Comparison of ENCODE assay signal across 1 cellular context in genomic region chr21:34129971-34130597, GRCh38.
TF ChIP-seq lines count a peak whose summit lies in the region.

No MANE protein-coding gene starts in this region.

TF ChIP-seq in H1, 55 proteins besides CTCF, POLR2A, EP300 and RAD21:
- no peak for TF ChIP-seq CBX8 (IDR thresholded peaks at IDR 0.05; ENCODE audit: borderline replicate concordance, low read depth, low read length)
- TF ChIP-seq NANOG (IDR thresholded peaks at IDR 0.05; ENCODE audit: insufficient read depth, low read depth, low read length, poor library complexity, severe bottlenecking), result no peak
- TF ChIP-seq SP1 (IDR thresholded peaks at IDR 0.05; ENCODE audit: low read depth, low read length), result 0 out of 2 replicates have a peak, but pooled peaks have one; percentile 28
- peak; percentile 45; the same call in 1 of the 2 replicates for TF ChIP-seq MAX (IDR thresholded peaks at IDR 0.05)
- no peak for TF ChIP-seq KDM5A (IDR thresholded peaks at IDR 0.05; ENCODE audit: low read length)
- no peak for TF ChIP-seq SIN3A (conservative IDR thresholded peaks at IDR 0.05 in 1 of 2, IDR thresholded peaks at IDR 0.05 in 1 of 2; ENCODE audit: low read depth in 1 of 2, low read length in 2 of 2)
- TF ChIP-seq BCL11A (IDR thresholded peaks at IDR 0.05; ENCODE audit: low read depth in 2 of 2, low read length in 2 of 2), result no peak
- no peak for TF ChIP-seq POU5F1 (IDR thresholded peaks at IDR 0.05; ENCODE audit: low read depth, low read length)
- peak; percentile 15; the same call in 1 of the 2 replicates for TF ChIP-seq KDM1A (IDR thresholded peaks at IDR 0.05; ENCODE audit: borderline replicate concordance, low read length)
- no peak for TF ChIP-seq BACH1 (IDR thresholded peaks at IDR 0.05; ENCODE audit: low read length)
- TF ChIP-seq CHD1 (IDR thresholded peaks at IDR 0.05; ENCODE audit: low read depth, low read length), result no peak
- no peak for TF ChIP-seq FOSL1 (IDR thresholded peaks at IDR 0.05; ENCODE audit: insufficient read depth, low read depth, low read length)
- TF ChIP-seq SUZ12 (IDR thresholded peaks at IDR 0.05; ENCODE audit: low read length), result no peak
- no peak for TF ChIP-seq E2F6 (IDR thresholded peaks at IDR 0.05)
- TF ChIP-seq ZNF274 (IDR thresholded peaks at IDR 0.05; ENCODE audit: borderline replicate concordance, extremely low read depth, low read length), result no peak
- TF ChIP-seq CTBP2 (IDR thresholded peaks at IDR 0.05; ENCODE audit: borderline replicate concordance, insufficient read depth, insufficient read length, low read length), result no peak
- no peak for TF ChIP-seq SP4 (IDR thresholded peaks at IDR 0.05; ENCODE audit: low read length)
- TF ChIP-seq ASH2L (IDR thresholded peaks at IDR 0.05; ENCODE audit: low read length), result no peak
- no peak for TF ChIP-seq RXRA (IDR thresholded peaks at IDR 0.05; ENCODE audit: insufficient read depth, low read depth, low read length)
- TF ChIP-seq EGR1 (IDR thresholded peaks at IDR 0.05; ENCODE audit: borderline replicate concordance, low read depth, low read length), result 0 out of 2 replicates have a peak, but pooled peaks have one; percentile 20
- no peak for TF ChIP-seq TCF12 (IDR thresholded peaks at IDR 0.05; ENCODE audit: low read depth, low read length)
- TF ChIP-seq POLR2AphosphoS5 (IDR thresholded peaks at IDR 0.05; ENCODE audit: low read depth, low read length), result no peak
- TF ChIP-seq KDM4A (IDR thresholded peaks at IDR 0.05; ENCODE audit: low read depth, low read length, severe bottlenecking), result no peak
- no peak for TF ChIP-seq HDAC6 (IDR thresholded peaks at IDR 0.05; ENCODE audit: low read depth, low read length)
